1 cellular context compared by ENCODE assay signal in genomic region chr12:77049767-77050353, GRCh38.
TF ChIP-seq lines count a peak whose summit lies in the region.

No MANE protein-coding gene starts in this region.

TF ChIP-seq in K562, 482 proteins besides CTCF, POLR2A, EP300 and RAD21 (continued from another document):
- peak; percentile 40; the same call in 1 of the 2 replicates for TF ChIP-seq DEAF1 (CRISPR knock-in tag; IDR thresholded peaks at IDR 0.05)
- TF ChIP-seq ZFX (CRISPR knock-in tag; IDR thresholded peaks at IDR 0.05) = no peak
- TF ChIP-seq DMBX1 (CRISPR knock-in tag; IDR thresholded peaks at IDR 0.05; ENCODE audit: borderline replicate concordance) = no peak
- TF ChIP-seq ATF2 (CRISPR knock-in tag; IDR thresholded peaks at IDR 0.05) = no peak
- no peak for TF ChIP-seq BRCA1 (IDR thresholded peaks at IDR 0.05)
- TF ChIP-seq BRCA1 (CRISPR knock-in tag; IDR thresholded peaks at IDR 0.05) = no peak
- TF ChIP-seq ZNF41 (CRISPR knock-in tag; conservative IDR thresholded peaks at IDR 0.05) = no peak
- no peak for TF ChIP-seq HINFP (tag; conservative IDR thresholded peaks at IDR 0.05; ENCODE audit: low read depth)
- TF ChIP-seq FOXO4 (CRISPR knock-in tag; IDR thresholded peaks at IDR 0.05) = no peak
- no peak for TF ChIP-seq NR1H2 (CRISPR knock-in tag; IDR thresholded peaks at IDR 0.05)
- no peak for TF ChIP-seq ZNF217 (CRISPR knock-in tag; IDR thresholded peaks at IDR 0.05)
- peak; percentile 93 for TF ChIP-seq BHLHE40 (IDR thresholded peaks at IDR 0.05; ENCODE audit: low read length)
- no peak for TF ChIP-seq ZNF197 (CRISPR knock-in tag; IDR thresholded peaks at IDR 0.05; ENCODE audit: low read depth)
- no peak for TF ChIP-seq ZBTB5 (IDR thresholded peaks at IDR 0.05)
- no peak for TF ChIP-seq POLR2AphosphoS2 (IDR thresholded peaks at IDR 0.05; ENCODE audit: low read length)
- TF ChIP-seq MNT (conservative IDR thresholded peaks at IDR 0.05) = peak in 1 of 2 experiments; percentile 51; a peak in 3 of 4 replicates
- TF ChIP-seq ZNF311 (CRISPR knock-in tag; IDR thresholded peaks at IDR 0.05) = no peak
- no peak for TF ChIP-seq THAP12 (CRISPR knock-in tag; IDR thresholded peaks at IDR 0.05)
- TF ChIP-seq FOXK2 (conservative IDR thresholded peaks at IDR 0.05 in 1 of 2, IDR thresholded peaks at IDR 0.05 in 1 of 2; ENCODE audit: low read depth in 2 of 2) = peak in 1 of 2 experiments; percentile 64; a peak in 2 of 4 replicates
- TF ChIP-seq CBX2 (IDR thresholded peaks at IDR 0.05; ENCODE audit: insufficient read depth, low read length, poor library complexity, severe bottlenecking) = no peak
- no peak for TF ChIP-seq ESRRB (CRISPR knock-in tag; IDR thresholded peaks at IDR 0.05; ENCODE audit: borderline replicate concordance)
- no peak for TF ChIP-seq DACH1 (IDR thresholded peaks at IDR 0.05; ENCODE audit: partially characterized antibody)
- TF ChIP-seq SMC3 (conservative IDR thresholded peaks at IDR 0.05; ENCODE audit: insufficient read depth, low read depth, low read length) = peak; percentile 34; the same call in 1 of the 2 replicates
- peak; percentile 24 for TF ChIP-seq BRD9 (IDR thresholded peaks at IDR 0.05; ENCODE audit: low read depth, partially characterized antibody)
- TF ChIP-seq CBFB (CRISPR knock-in tag; IDR thresholded peaks at IDR 0.05) = no peak
- TF ChIP-seq DPF2 (IDR thresholded peaks at IDR 0.05) = no peak
- TF ChIP-seq SRSF9 (IDR thresholded peaks at IDR 0.05; ENCODE audit: borderline replicate concordance, low read depth, low read length) = no peak
